ENCODE assay signal across 10 cellular contexts in genomic region chr2:197454923-197455322, GRCh38. TPM values are rescaled to one million over a fixed set of nuclear protein-coding genes. Genes with fewer than 3 reads are reported as not detected.
DNase-seq lines count a peak whose midpoint lies in the region; ATAC-seq, FAIRE-seq and TF ChIP-seq lines count a peak whose summit lies in the region.
"Had no signal": no experiment of that assay in that cellular context is flagged by ENCODE, and none has a peak within 500 bp of the region (broad histone marks: within the 10 kb centered on the region; RNA-seq: fewer than 3 reads in every experiment).

No MANE protein-coding gene starts in this region.

- H3K27me3 ChIP-seq in SK-N-SH (ENCODE audit: insufficient read depth), result no peaks in the 10 kb centered on the region

- FAIRE-seq in RCC 7860 (lab: Jason Lieb, UNC), result no peak

- H3K27me3 Mint-ChIP-seq in activated CD8-positive, alpha-beta T cell treated with anti-CD3 and anti-CD28 coated beads for 36 hours, result no peaks in the 10 kb centered on the region

- peaks cover 11% of the 10 kb centered on the region for H3F3A ChIP-seq in SK-N-SH (replicated peaks; ENCODE audit: insufficient read depth)

- peaks cover 3% of the 10 kb centered on the region for H3K36me3 Mint-ChIP-seq in activated CD8-positive, alpha-beta T cell treated with anti-CD3 and anti-CD28 coated beads for 36 hours (ENCODE audit: low read depth)
- peaks cover 43% of the 10 kb centered on the region for H3K36me3 Mint-ChIP-seq in stimulated activated effector memory CD8-positive, alpha-beta T cell treated with anti-CD3 and anti-CD28 coated beads, Interleukin-12 subunit alpha, Interleukin-12 subunit beta, amount 100 ng/mL, for 72 hours

- H3K4me2 ChIP-seq in SK-N-SH, result peak overlapping the region; percentile 69

- peaks cover 64% of the 10 kb centered on the region for H3K79me2 ChIP-seq in SK-N-SH (ENCODE audit: insufficient read depth)

- no peaks in the 10 kb centered on the region; a peak in 2 of 4 replicates for H3K4me1 ChIP-seq in SK-N-SH (ENCODE audit: control insufficient read depth in 1 of 2, insufficient read depth in 2 of 2, low read depth in 1 of 2, low read length in 1 of 2)

- H3K4me3 Mint-ChIP-seq in activated CD8-positive, alpha-beta T cell treated with anti-CD3 and anti-CD28 coated beads for 36 hours, result peak overlapping the region; percentile 92
- peak overlapping the region; percentile 97 for H3K4me3 Mint-ChIP-seq in stimulated activated effector memory CD8-positive, alpha-beta T cell treated with anti-CD3 and anti-CD28 coated beads, Interleukin-12 subunit alpha, Interleukin-12 subunit beta, amount 100 ng/mL, for 72 hours

- intact Hi-C loops in activated CD8-positive, alpha-beta T cell treated with anti-CD3 and anti-CD28 coated beads for 36 hours (cut with micrococcal nuclease), result no loop called here

- H3K27ac Mint-ChIP-seq in activated CD8-positive, alpha-beta T cell treated with anti-CD3 and anti-CD28 coated beads for 36 hours, result peak overlapping the region; percentile 99
- H3K27ac Mint-ChIP-seq in stimulated activated effector memory CD8-positive, alpha-beta T cell treated with anti-CD3 and anti-CD28 coated beads, Interleukin-12 subunit alpha, Interleukin-12 subunit beta, amount 100 ng/mL, for 72 hours, result peak overlapping the region; percentile 100

- CTCF ChIA-PET in SK-N-SH (lab: Yijun Ruan, JAX), result no interaction called here
- CTCF ChIA-PET in activated CD8-positive, alpha-beta T cell treated with anti-CD3 and anti-CD28 coated beads for 36 hours (lab: Charles Lee), result no interaction called here

- DNase-seq in SK-N-SH (no peak), RCC 7860 (ENCODE audit: low spot score) (no peak), amygdala (lab: John Stamatoyannopoulos, UW) (no peak)
- DNase-seq in activated CD8-positive, alpha-beta T cell treated with anti-CD3 and anti-CD28 coated beads for 36 hours, result no peak
- DNase-seq in stimulated activated effector memory CD8-positive, alpha-beta T cell treated with anti-CD3 and anti-CD28 coated beads, Interleukin-12 subunit alpha, Interleukin-12 subunit beta, amount 100 ng/mL, for 72 hours (ENCODE audit: low spot score in 2 of 2), result no peak
- DNase-seq: 8988T; activated CD4-positive, CD25-positive, alpha-beta regulatory T cell treated with anti-CD3 and anti-CD28 coated beads, Interleukin-2, amount 50 U/mL, for 72 hours had no signal

- no peak for TF ChIP-seq EP300 in SK-N-SH (IDR thresholded peaks at IDR 0.05; ENCODE audit: borderline replicate concordance in 1 of 2, low read depth in 1 of 2, low read length in 1 of 2)

- no peaks in the 10 kb centered on the region for H3K9me3 Mint-ChIP-seq in activated CD8-positive, alpha-beta T cell treated with anti-CD3 and anti-CD28 coated beads for 36 hours
- H3K9me3 Mint-ChIP-seq in stimulated activated effector memory CD8-positive, alpha-beta T cell treated with anti-CD3 and anti-CD28 coated beads, Interleukin-12 subunit alpha, Interleukin-12 subunit beta, amount 100 ng/mL, for 72 hours, result no peaks in the 10 kb centered on the region

- no peak for ATAC-seq in SK-N-SH treated with all-trans-retinoic acid at 6 μM for 48 hours
- no peak for ATAC-seq in activated CD8-positive, alpha-beta T cell treated with anti-CD3 and anti-CD28 coated beads for 36 hours
- ATAC-seq in stimulated activated effector memory CD8-positive, alpha-beta T cell treated with anti-CD3 and anti-CD28 coated beads, Interleukin-12 subunit alpha, Interleukin-12 subunit beta, amount 100 ng/mL, for 72 hours, result no peak
- no peak for ATAC-seq in GM19324 (IDR thresholded peaks at IDR 0.05; ENCODE audit: low FRiP score, unreplicated experiment)

- H2AFZ ChIP-seq in SK-N-SH (ENCODE audit: low read depth), result no peak overlapping the region

- WGBS in SK-N-SH (ENCODE audit: low lambda C conversion rate), result 82% methylated on average over 2 of the region's 2 CpGs

- H3K27ac ChIP-seq in SK-N-SH (ENCODE audit: low read depth in 2 of 2, low read length in 1 of 2), result no peak overlapping the region

- POLR2A ChIA-PET in SK-N-SH (lab: Yijun Ruan, JAX), result interaction anchor here (1.8 kb wide), 1 partner anchor 45 kb away, joined by 8 read pairs; the partner anchor contains the start of genes HSPD1 and HSPE1
- POLR2A ChIA-PET in activated CD8-positive, alpha-beta T cell treated with anti-CD3 and anti-CD28 coated beads for 36 hours (lab: Charles Lee), result interaction anchor here (0.7 to 3.7 kb wide), 2 partner anchors 9 to 53 kb away, joined by 3 to 12 read pairs; no protein-coding TSS in a partner anchor

- no peak for TF ChIP-seq CTCF in SK-N-SH (IDR thresholded peaks at IDR 0.05)
- TF ChIP-seq CTCF in activated CD8-positive, alpha-beta T cell treated with anti-CD3 and anti-CD28 coated beads for 36 hours (IDR thresholded peaks at IDR 0.05), result no peak

- peaks cover 6 to 7% of the 10 kb centered on the region in 2 experiments for H3K36me3 ChIP-seq in SK-N-SH (replicated peaks in 1 of 2; ENCODE audit: control insufficient read depth in 1 of 2, insufficient read depth in 2 of 2, low read length in 1 of 2)

- H3K9me2 ChIP-seq in SK-N-SH, result no peaks in the 10 kb centered on the region

- TF ChIP-seq RAD21 in SK-N-SH (IDR thresholded peaks at IDR 0.05; ENCODE audit: low read length), result no peak

- peaks cover 56% of the 10 kb centered on the region for H4K20me1 ChIP-seq in SK-N-SH (ENCODE audit: insufficient read depth)

- peak overlapping the region; percentile 100 for H3K9ac ChIP-seq in SK-N-SH

- H3K9me3 ChIP-seq in SK-N-SH, result no peaks in the 10 kb centered on the region

- peaks cover 53% of the 10 kb centered on the region for H3K4me1 Mint-ChIP-seq in activated CD8-positive, alpha-beta T cell treated with anti-CD3 and anti-CD28 coated beads for 36 hours (ENCODE audit: low read depth)
- H3K4me1 Mint-ChIP-seq in stimulated activated effector memory CD8-positive, alpha-beta T cell treated with anti-CD3 and anti-CD28 coated beads, Interleukin-12 subunit alpha, Interleukin-12 subunit beta, amount 100 ng/mL, for 72 hours, result peaks cover 57% of the 10 kb centered on the region

- H3K4me3 ChIP-seq in SK-N-SH (ENCODE audit: low read depth in 2 of 2, low read length in 1 of 2) (peak overlapping the region; percentile 77 to 83; a peak in 3 of 4 replicates), iPS-11a (ENCODE audit: low read depth, low read length) (peak overlapping the region; percentile 97)

TF ChIP-seq in SK-N-SH treated with all-trans-retinoic acid at 6 μM for 48 hours, 23 proteins besides CTCF, POLR2A, EP300 and RAD21 (continues in another document):
- TF ChIP-seq CSRNP3 (CRISPR knock-in tag; IDR thresholded peaks at IDR 0.05) (no peak), CSDC2 (CRISPR knock-in tag; IDR thresholded peaks at IDR 0.05) (no peak), RARB (CRISPR knock-in tag; IDR thresholded peaks at IDR 0.05) (no peak), PPARA (CRISPR knock-in tag; IDR thresholded peaks at IDR 0.05; ENCODE audit: borderline replicate concordance) (no peak), SNAI2 (CRISPR knock-in tag; IDR thresholded peaks at IDR 0.05) (no peak), CREB5 (CRISPR knock-in tag; IDR thresholded peaks at IDR 0.05; ENCODE audit: low read depth) (no peak), ARNTL (CRISPR knock-in tag; IDR thresholded peaks at IDR 0.05; ENCODE audit: borderline replicate concordance, low read depth) (no peak), ZNF70 (CRISPR knock-in tag; IDR thresholded peaks at IDR 0.05) (no peak), ZNF8 (CRISPR knock-in tag; IDR thresholded peaks at IDR 0.05) (no peak)

RNA-seq across cellular contexts. Expression of gene COQ10B, which starts 1.6 kb away (rescaled TPM):
- polyA plus RNA-seq in SK-N-SH (2012; rRNA removed), result 3.6 and 4.5 TPM in 2 replicates
- 7.6 and 10.7 TPM in 2 replicates for polyA plus RNA-seq in SK-N-SH (2012; cell fraction: cytosol; rRNA removed)
- polyA plus RNA-seq in SK-N-SH (2012; cell fraction: nucleus; rRNA removed), result 1.4 and 3.2 TPM in 2 replicates
- total RNA-seq in activated CD8-positive, alpha-beta T cell treated with anti-CD3 and anti-CD28 coated beads for 36 hours, result 10 to 100 TPM; 14.0 to 14.6 TPM

RNA-seq across cellular contexts. Expression of gene SF3B1, which starts 20.1 kb away (rescaled TPM):
- 162 and 276 TPM in 2 replicates for polyA plus RNA-seq in SK-N-SH (2012; rRNA removed)
- 126 and 144 TPM in 2 replicates for polyA plus RNA-seq in SK-N-SH (2012; cell fraction: cytosol; rRNA removed)
- polyA plus RNA-seq in SK-N-SH (2012; cell fraction: nucleus; rRNA removed), result 576 and 1,267 TPM in 2 replicates
- total RNA-seq in activated CD8-positive, alpha-beta T cell treated with anti-CD3 and anti-CD28 coated beads for 36 hours, result 100 to 1,000 TPM; 235 to 253 TPM

RNA-seq across cellular contexts. Expression of gene HSPD1, which starts 44.7 kb away (rescaled TPM):
- polyA plus RNA-seq in SK-N-SH (2012; rRNA removed), result 212 and 227 TPM in 2 replicates
- 255 and 362 TPM in 2 replicates for polyA plus RNA-seq in SK-N-SH (2012; cell fraction: cytosol; rRNA removed)
- polyA plus RNA-seq in SK-N-SH (2012; cell fraction: nucleus; rRNA removed), result 101 and 200 TPM in 2 replicates
- 1,000 to 10,000 TPM; 1,034 to 1,051 TPM for total RNA-seq in activated CD8-positive, alpha-beta T cell treated with anti-CD3 and anti-CD28 coated beads for 36 hours

RNA-seq across cellular contexts. Expression of gene HSPE1, which starts 45.3 kb away (rescaled TPM):
- polyA plus RNA-seq in SK-N-SH (2012; rRNA removed), result 130 and 142 TPM in 2 replicates
- 214 and 427 TPM in 2 replicates for polyA plus RNA-seq in SK-N-SH (2012; cell fraction: cytosol; rRNA removed)
- 26.6 and 39.8 TPM in 2 replicates for polyA plus RNA-seq in SK-N-SH (2012; cell fraction: nucleus; rRNA removed)
- total RNA-seq in activated CD8-positive, alpha-beta T cell treated with anti-CD3 and anti-CD28 coated beads for 36 hours, result 100 to 1,000 TPM; 345 to 356 TPM
